12 cellular contexts compared by ENCODE assay signal in the genomic region with DNA sequence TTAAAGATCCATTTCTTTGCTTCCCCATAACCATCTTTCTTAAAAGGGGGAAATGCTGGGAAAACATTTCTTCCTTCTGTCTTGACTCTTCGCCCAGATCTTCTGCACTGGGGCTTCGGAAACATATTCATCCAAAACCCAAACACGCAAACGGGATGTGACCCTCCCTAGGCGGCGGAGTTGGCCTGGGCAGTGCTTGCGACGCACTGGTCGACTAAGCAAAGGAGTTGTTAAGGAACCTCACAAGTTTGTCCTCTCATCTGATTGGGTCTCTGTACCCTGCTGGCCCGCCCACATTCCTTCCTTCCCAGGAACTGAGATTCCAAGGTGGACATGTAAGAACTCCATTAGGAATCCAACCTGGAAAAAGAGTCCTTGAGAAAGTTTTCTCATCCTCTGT. TPM values are rescaled to one million over a fixed set of nuclear protein-coding genes. Genes with fewer than 3 reads are reported as not detected.
DNase-seq lines count a peak whose midpoint lies in the region; ATAC-seq and TF ChIP-seq lines count a peak whose summit lies in the region.
"Had no signal": no experiment of that assay in that cellular context is flagged by ENCODE, and none has a peak within 500 bp of the region (broad histone marks: within the 10 kb centered on the region; RNA-seq: fewer than 3 reads in every experiment).

No MANE protein-coding gene starts in this region.

- DNase-seq in GM04504 (ENCODE audit: low read depth), result peak; percentile 75
- DNase-seq in esophagus muscularis mucosa (ENCODE audit: extremely low spot score), result no peak
- DNase-seq in lung (ENCODE audit: low spot score), result peak; percentile 32
- DNase-seq in spleen, result no peak
- DNase-seq in dermis blood vessel endothelial cell, result no peak
- no peak for DNase-seq in SK-N-DZ (ENCODE audit: low spot score)
- no peak for DNase-seq in activated effector memory CD4-positive, alpha-beta T cell treated with Interleukin-2 at 50 U/mL for 16 hours
- DNase-seq: activated T-cell treated with anti-CD3 and anti-CD28 coated beads, Interleukin-2, amount 50 U/mL, for 48 hours; NCI-H524; T-helper 17 cell had no signal

- TF ChIP-seq POLR2A in esophagus muscularis mucosa (IDR thresholded peaks at IDR 0.05; ENCODE audit: low read depth), result no peak
- peak in 1 of 3 donors; percentile 51 for TF ChIP-seq POLR2A in spleen (IDR thresholded peaks at IDR 0.05)

- H3K9me3 ChIP-seq in esophagus muscularis mucosa (no peaks in the 10 kb centered on the region), lung (ENCODE audit: control insufficient read depth in 2 of 2, insufficient read depth in 1 of 2, low read length in 1 of 2) (no peaks in the 10 kb centered on the region), spleen (peaks cover 0 to 4% (median 0%) of the 10 kb centered on the region in 8 donors)

- H3K27me3 ChIP-seq in esophagus muscularis mucosa (peaks cover 0 to 11% (median 0%) of the 10 kb centered on the region in 4 donors), lung (ENCODE audit: control insufficient read depth, insufficient read depth) (peaks cover 3% of the 10 kb centered on the region), spleen (replicated peaks in 1 of 7) (peaks cover 0 to 49% (median 10%) of the 10 kb centered on the region in 7 donors)

- 69% methylated on average over 10 of the region's 10 CpGs for WGBS in esophagus muscularis mucosa
- 79 to 87% methylated on average over 10 of the region's 10 CpGs for WGBS in lung, 2 donors
- WGBS in spleen, 5 donors, result 68 to 80% (median 72%) methylated on average over 10 of the region's 10 CpGs

- no peak for ATAC-seq in lung (ENCODE audit: insufficient read depth, low FRiP score)
- ATAC-seq in HG03139 (IDR thresholded peaks at IDR 0.05; ENCODE audit: unreplicated experiment), result no peak
- ATAC-seq: K562, T-helper 17 cell had no signal

- H3K4me1 ChIP-seq in esophagus muscularis mucosa, result peaks cover 12 to 80% (median 76%) of the 10 kb centered on the region in 4 donors
- peaks cover 4 to 8% of the 10 kb centered on the region in 2 donors for H3K4me1 ChIP-seq in lung (ENCODE audit: control insufficient read depth in 2 of 2, insufficient read depth in 2 of 2, low read length in 2 of 2)
- peaks cover 0 to 45% (median 11%) of the 10 kb centered on the region in 6 donors for H3K4me1 ChIP-seq in spleen

- peak overlapping the region; percentile 75 to 90 (median 83) for H3K27ac ChIP-seq in esophagus muscularis mucosa (replicated peaks in 1 of 4)
- no peak overlapping the region for H3K27ac ChIP-seq in lung (ENCODE audit: low read depth in 1 of 2, low read length in 1 of 2)
- H3K27ac ChIP-seq in spleen, result peak overlapping the region in 7 of 8 donors; percentile 15 to 88 (median 80)

- H3K4me3 ChIP-seq in esophagus muscularis mucosa (peak overlapping the region; percentile 64 to 76 (median 69)), lung (no peak overlapping the region), spleen (peak overlapping the region; percentile 40 to 73 (median 50))
- H3K4me3 ChIP-seq: K562 had no signal

- TF ChIP-seq EP300 in esophagus muscularis mucosa (IDR thresholded peaks at IDR 0.05), result no peak

- intact Hi-C loops in esophagus muscularis mucosa (cut with DNase I) (no loop called here), spleen (cut with DNase I; ENCODE audit: low total_unique reads) (no loop called here)

- H3K36me3 ChIP-seq in esophagus muscularis mucosa (no peaks in the 10 kb centered on the region), lung (ENCODE audit: control insufficient read depth in 2 of 2, insufficient read depth in 2 of 2, low read length in 2 of 2) (no peaks in the 10 kb centered on the region), spleen (no peaks in the 10 kb centered on the region)

- TF ChIP-seq CTCF in esophagus muscularis mucosa (IDR thresholded peaks at IDR 0.05) (no peak), lung (IDR thresholded peaks at IDR 0.05; ENCODE audit: control extremely low read depth, extremely low read depth) (no peak), spleen (IDR thresholded peaks at IDR 0.05 in 8 of 11, conservative IDR thresholded peaks at IDR 0.05 in 3 of 11) (no peak)

RNA-seq across cellular contexts. Expression of a gene that starts 2.5 kb away (rescaled TPM):
- total RNA-seq in esophagus muscularis mucosa (10 to 100 TPM; 14.4 to 34.5 (median 20.8) TPM), lung (10 to 100 TPM in 1 of 2 donors, 1 to 10 TPM in 1; 4.7 to 22.2 TPM), spleen (10 to 100 TPM; 23.1 to 61.2 (median 32.6) TPM), dermis blood vessel endothelial cell (0.33 and 0.34 TPM in 2 replicates)
- polyA plus RNA-seq in lung (under 1 TPM; 0.59 to 0.88 TPM), spleen (1 to 10 TPM; 1.7 to 5.0 (median 2.2) TPM)
- 0.02 and 0.13 TPM in 2 replicates for polyA plus RNA-seq in SK-N-DZ (2014; cell fraction: cytosol; rRNA removed)
- 0.11 and 0.15 TPM in 2 replicates for polyA plus RNA-seq in SK-N-DZ (2014; cell fraction: nucleus; rRNA removed)
- total RNA-seq: K562, T-helper 17 cell had no signal
- polyA plus RNA-seq: K562 had no signal

Comparison
In these comparisons a context has a peak if more than half of its experiments do, and no peak if none do; other contexts are left out.
1. DNase-seq: peak in GM04504 (single experiment) and lung (single experiment); none in esophagus muscularis mucosa (single experiment), spleen (single experiment), dermis blood vessel endothelial cell (single experiment), SK-N-DZ (single experiment) and activated effector memory CD4-positive, alpha-beta T cell treated with Interleukin-2 at 50 U/mL for 16 hours (single experiment).
2. H3K27ac ChIP-seq: peak in esophagus muscularis mucosa (4 of 4) and spleen (7 of 8); none in lung (0 of 2).